32 cellular contexts compared by ENCODE assay signal in the genomic region with DNA sequence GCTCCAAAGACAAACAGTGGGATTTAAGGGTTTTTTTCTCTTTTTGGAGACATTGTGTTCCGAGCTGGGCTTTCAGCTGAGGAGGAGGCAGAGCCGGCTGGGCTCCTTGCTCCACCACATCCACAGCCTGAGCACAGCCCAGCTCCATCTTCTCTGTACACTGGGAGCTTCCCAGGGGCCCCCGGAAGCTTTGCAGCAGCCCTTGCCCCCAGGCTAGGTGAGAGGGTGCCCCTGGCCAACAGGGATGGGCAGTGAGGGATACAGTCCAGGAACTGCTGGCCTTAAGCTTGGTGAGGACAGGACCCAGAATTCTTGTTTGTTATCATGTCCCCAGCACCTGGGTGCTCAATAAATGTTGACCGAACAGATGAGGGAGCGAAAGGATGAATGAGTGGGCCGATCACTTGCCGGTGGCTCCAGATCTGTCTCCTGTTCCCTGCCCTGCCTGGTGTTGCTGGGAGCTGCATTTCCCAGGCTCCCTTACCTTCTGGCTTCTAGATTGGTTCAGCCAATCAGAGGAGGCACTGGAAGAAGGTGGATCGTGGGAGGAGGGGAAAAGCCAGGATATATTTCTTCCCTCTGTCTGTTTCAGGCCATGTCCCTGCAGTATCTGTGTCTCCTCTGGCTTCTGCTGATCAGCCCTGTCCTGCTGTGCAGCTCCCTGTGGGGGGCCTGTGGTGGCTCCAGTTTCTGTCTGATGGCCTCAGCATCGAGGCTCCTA. TPM values are rescaled to one million over a fixed set of nuclear protein-coding genes. Genes with fewer than 3 reads are reported as not detected.
A peak's percentile ranks its signal among the peaks of the same experiment; 100 is the strongest.
DNase-seq lines count a peak whose midpoint lies in the region; ATAC-seq and TF ChIP-seq lines count a peak whose summit lies in the region.
"Had no signal": no experiment of that assay in that cellular context is flagged by ENCODE, and none has a peak within 500 bp of the region (broad histone marks: within the 10 kb centered on the region; RNA-seq: fewer than 3 reads in every experiment).

No MANE protein-coding gene starts in this region.

- TF ChIP-seq CTCF in HCT116 (IDR thresholded peaks at IDR 0.05 in 2 of 3, conservative IDR thresholded peaks at IDR 0.05 in 1 of 3; ENCODE audit: borderline replicate concordance in 1 of 3, insufficient read depth in 1 of 3, low read depth in 2 of 3, low read length in 2 of 3) (no peak), endodermal cell (conservative IDR thresholded peaks at IDR 0.05) (no peak)

- no peaks in the 10 kb centered on the region for H3K9me2 ChIP-seq in HCT116 (ENCODE audit: insufficient read depth)

- H2AFZ ChIP-seq in HCT116 (ENCODE audit: low read depth, low read length, poor library complexity, severe bottlenecking), result no peak overlapping the region
- H2AFZ ChIP-seq: hepatocyte, parathyroid adenoma had no signal

- H3K36me3 Mint-ChIP-seq in endodermal cell (ENCODE audit: low read depth), result no peaks in the 10 kb centered on the region
- H3K36me3 Mint-ChIP-seq: activated CD4-positive, alpha-beta memory T cell treated with anti-CD3 and anti-CD28 coated beads for 36 hours; activated naive CD8-positive, alpha-beta T cell; immature natural killer cell had no signal

- ATAC-seq in HCT116, result peak; percentile 37; the same call in 1 of the 2 replicates
- no peak for ATAC-seq in SK-N-SH treated with all-trans-retinoic acid at 6 μM for 48 hours
- no peak for ATAC-seq in HG03097 (IDR thresholded peaks at IDR 0.05; ENCODE audit: low FRiP score, unreplicated experiment)
- no peak for ATAC-seq in GM19467 (IDR thresholded peaks at IDR 0.05; ENCODE audit: unreplicated experiment)
- ATAC-seq: activated CD4-positive, CD25-positive, alpha-beta regulatory T cell treated with anti-CD3 and anti-CD28 coated beads, Interleukin-2, amount 50 U/mL, for 24 hours; gastroesophageal sphincter; HepG2 had no signal

- H3K4me3 ChIP-seq in HCT116 (replicated peaks in 1 of 2; ENCODE audit: low read depth in 1 of 2, low read length in 2 of 2) (no peak overlapping the region), NT2/D1 (ENCODE audit: insufficient read length, low read depth) (no peak overlapping the region), endodermal cell (ENCODE audit: low read length) (no peak overlapping the region)
- H3K4me3 ChIP-seq: BLaER1 treated with 17β-estradiol and CSF1 and Interleukin-3, amounts not matched to agents 10 nM and 100 nM; gastroesophageal sphincter; hepatocyte; left ventricle myocardium inferior; right atrium auricular region; smooth muscle cell; stomach; transverse colon had no signal

- no TSS peak for BruUV-seq in HCT116 (replicated peaks; lab: Mats Ljungman, UMichigan)

- peaks cover 6% of the 10 kb centered on the region for H3K4me1 Mint-ChIP-seq in endodermal cell
- H3K4me1 Mint-ChIP-seq: immature natural killer cell had no signal

- 75 to 87% methylated on average over 8 to 9 of the region's 9 CpGs for WGBS in endodermal cell (ENCODE audit: insufficient coverage in 1 of 2, insufficient read length in 1 of 2), 2 experiments

- no peak for TF ChIP-seq POLR2A in HCT116 (IDR thresholded peaks at IDR 0.05; ENCODE audit: borderline replicate concordance, extremely low read depth, insufficient read depth, insufficient read length)

- no peak overlapping the region for H3K27ac ChIP-seq in HCT116 (ENCODE audit: low read depth, low read length)
- H3K27ac ChIP-seq in endodermal cell (ENCODE audit: low read depth, low read length), result no peak overlapping the region
- H3K27ac ChIP-seq: BLaER1 treated with 17β-estradiol and CSF1 and Interleukin-3, amounts not matched to agents 10 nM and 100 nM; gastroesophageal sphincter; hepatocyte; left ventricle myocardium inferior; parathyroid adenoma; right atrium auricular region; stomach; transverse colon had no signal

- H3K9me3 Mint-ChIP-seq in endodermal cell, result no peaks in the 10 kb centered on the region
- H3K9me3 Mint-ChIP-seq: activated CD4-positive, alpha-beta memory T cell treated with anti-CD3 and anti-CD28 coated beads for 36 hours; activated T-helper 2 cell treated with anti-CD3 and anti-CD28 coated beads, Interferon-gamma antibody, Interleukin-2, Interleukin-4, amounts not matched to agents 10 μg/mL and 5 μg/mL and 100 μg/mL, durations not matched to agents 14 hours and 24 hours and 36 hours; nephron progenitor cell had no signal

- H3K9ac ChIP-seq in HCT116 (ENCODE audit: low read length) (no peak overlapping the region), NT2/D1 (ENCODE audit: insufficient read length, low read depth) (peak overlapping the region; percentile 42), endodermal cell (ENCODE audit: extremely low read depth, low read length, poor library complexity, severe bottlenecking) (no peak overlapping the region)
- H3K9ac ChIP-seq: BLaER1 treated with 17β-estradiol and CSF1 and Interleukin-3, amounts not matched to agents 10 nM and 100 nM; parathyroid adenoma had no signal

- CTCF ChIA-PET in HCT116 (lab: Charles Lee), result no interaction called here

- H3K36me3 ChIP-seq in HCT116 (ENCODE audit: control insufficient read depth in 1 of 2, insufficient read depth in 2 of 2, low read length in 2 of 2) (no peaks in the 10 kb centered on the region), NT2/D1 (ENCODE audit: insufficient read depth, insufficient read length, low read length) (no peaks in the 10 kb centered on the region), endodermal cell (ENCODE audit: control insufficient read depth, insufficient read depth, low read length) (no peaks in the 10 kb centered on the region)
- H3K36me3 ChIP-seq: BLaER1 treated with 17β-estradiol and CSF1 and Interleukin-3, amounts not matched to agents 10 nM and 100 nM; gastroesophageal sphincter; left ventricle myocardium inferior; right atrium auricular region; stomach; transverse colon had no signal

- RAD21 ChIA-PET in HCT116 (lab: Charles Lee; ENCODE audit: low non-redundant PET in 1 of 2, low total read pairs in 2 of 2, uncharacterized antibody in 2 of 2, unreplicated experiment in 2 of 2), result no interaction called here

- no peak overlapping the region for H3K4me3 Mint-ChIP-seq in endodermal cell
- H3K4me3 Mint-ChIP-seq: activated CD4-positive, alpha-beta memory T cell treated with anti-CD3 and anti-CD28 coated beads for 36 hours; activated naive CD8-positive, alpha-beta T cell; immature natural killer cell; nephron progenitor cell had no signal

- intact Hi-C loops in HCT116 (cut with micrococcal nuclease), result no loop called here
- intact Hi-C loops in posterior vena cava (cut with DNase I), result no loop called here

- no peak overlapping the region; the same call in 1 of the 2 replicates for H3K4me2 ChIP-seq in HCT116 (ENCODE audit: low read length)
- H3K4me2 ChIP-seq: BLaER1 treated with 17β-estradiol and CSF1 and Interleukin-3, amounts not matched to agents 10 nM and 100 nM; hepatocyte; smooth muscle cell had no signal

- no peak for TF ChIP-seq RAD21 in HCT116 (IDR thresholded peaks at IDR 0.05; ENCODE audit: low read depth)

- H3K27me3 ChIP-seq in HCT116 (ENCODE audit: insufficient read depth, low read length) (no peaks in the 10 kb centered on the region), NT2/D1 (ENCODE audit: insufficient read depth, insufficient read length) (no peaks in the 10 kb centered on the region), endodermal cell (ENCODE audit: control insufficient read depth, insufficient read depth, low read length, poor library complexity, severe bottlenecking) (peaks cover 2% of the 10 kb centered on the region)
- H3K27me3 ChIP-seq: hepatocyte, right atrium auricular region, transverse colon had no signal

- POLR2A ChIA-PET in HCT116 (lab: Charles Lee), result no interaction called here

- DNase-seq in HCT116 (ENCODE audit: low read depth, low spot score) (no peak), NT2/D1 (ENCODE audit: low read depth, low spot score) (no peak), endodermal cell (peak; percentile 65), posterior vena cava (ENCODE audit: low spot score) (peak; percentile 37)
- DNase-seq: activated CD4-positive, alpha-beta memory T cell treated with anti-CD3 and anti-CD28 coated beads for 36 hours; activated CD8-positive, alpha-beta memory T cell treated with anti-CD3 and anti-CD28 coated beads, Interleukin-2, amount 50 U/mL, for 48 hours; COR-L47; DMS79 treated with DMSO at 0.1 percent for 48 hours; immature natural killer cell; Karpas-422; left ventricle myocardium inferior; MV-4-11; NCI-H1694 treated with DMSO at 0.1 percent for 48 hours; NCI-H526; nephron progenitor cell; stimulated activated CD4-positive, alpha-beta T cell treated with anti-CD3 and anti-CD28 coated beads, Interleukin-2, amount 100 ng/mL, for 24 hours; stomach; T-helper 1 cell; transverse colon had no signal

- no peaks in the 10 kb centered on the region for H4K20me1 ChIP-seq in HCT116 (ENCODE audit: insufficient read depth)

- H3K4me1 ChIP-seq in HCT116 (ENCODE audit: control insufficient read depth in 1 of 2, insufficient read depth in 2 of 2, low read length in 2 of 2) (peaks cover 13 to 29% of the 10 kb centered on the region in 2 experiments), NT2/D1 (ENCODE audit: insufficient read depth, insufficient read length) (peaks cover 6% of the 10 kb centered on the region), endodermal cell (ENCODE audit: control insufficient read depth, insufficient read depth, low read length) (no peaks in the 10 kb centered on the region)
- H3K4me1 ChIP-seq: gastroesophageal sphincter, parathyroid adenoma, right atrium auricular region had no signal

- H3K27me3 Mint-ChIP-seq in endodermal cell (ENCODE audit: insufficient read depth), result peaks cover 25% of the 10 kb centered on the region

- H3K9me3 ChIP-seq in HCT116 (ENCODE audit: control insufficient read depth in 1 of 2, insufficient read depth in 1 of 2, low read depth in 1 of 2, low read length in 2 of 2) (no peaks in the 10 kb centered on the region), NT2/D1 (ENCODE audit: insufficient read depth, low read length) (no peaks in the 10 kb centered on the region), endodermal cell (ENCODE audit: control insufficient read depth, low read length) (no peaks in the 10 kb centered on the region)
- H3K9me3 ChIP-seq: BLaER1 treated with 17β-estradiol and CSF1 and Interleukin-3, amounts not matched to agents 10 nM and 100 nM; gastroesophageal sphincter; left ventricle myocardium inferior; right atrium auricular region; stomach; transverse colon had no signal

- no peak overlapping the region for H3K27ac Mint-ChIP-seq in endodermal cell
- H3K27ac Mint-ChIP-seq: activated CD4-positive, alpha-beta memory T cell treated with anti-CD3 and anti-CD28 coated beads for 36 hours; activated naive CD8-positive, alpha-beta T cell; activated T-helper 2 cell treated with anti-CD3 and anti-CD28 coated beads, Interferon-gamma antibody, Interleukin-2, Interleukin-4, amounts not matched to agents 10 μg/mL and 5 μg/mL and 100 μg/mL, durations not matched to agents 14 hours and 24 hours and 36 hours; immature natural killer cell; nephron progenitor cell had no signal

- H3K79me2 ChIP-seq in HCT116 (ENCODE audit: insufficient read depth, low read length), result no peaks in the 10 kb centered on the region
- H3K79me2 ChIP-seq: hepatocyte, parathyroid adenoma had no signal

TF ChIP-seq in SK-N-SH treated with all-trans-retinoic acid at 6 μM for 48 hours, 23 proteins besides CTCF, POLR2A, EP300 and RAD21 (continues in another document):
- no peak for TF ChIP-seq BACH2 (CRISPR knock-in tag; IDR thresholded peaks at IDR 0.05; ENCODE audit: borderline replicate concordance)

RNA-seq across cellular contexts. Expression of gene NECTIN1, which starts 26.5 kb away (rescaled TPM):
- 23.8 TPM for total RNA-seq in HCT116 (2021; ENCODE audit: unreplicated experiment)
- 17.7 and 22.2 TPM in 2 replicates for polyA plus RNA-seq in HCT116 (2012)
- 10 to 100 TPM; 29.3 to 45.3 TPM for total RNA-seq in endodermal cell
- polyA plus RNA-seq in endodermal cell (2013, experiment 1 of 2), result 40.7 TPM
- 31.7 TPM for polyA plus RNA-seq in endodermal cell (2013, experiment 2 of 2)
- total RNA-seq in posterior vena cava, result 10 to 100 TPM; 10.6 to 11.4 TPM

Comparison
In these comparisons a context has a peak if more than half of its experiments do, and no peak if none do; other contexts are left out.
1. DNase-seq: peak in endodermal cell (single experiment) and posterior vena cava (single experiment); none in HCT116 (single experiment) and NT2/D1 (single experiment).